ENCODE assay signal across 8 cellular contexts in the genomic region with DNA sequence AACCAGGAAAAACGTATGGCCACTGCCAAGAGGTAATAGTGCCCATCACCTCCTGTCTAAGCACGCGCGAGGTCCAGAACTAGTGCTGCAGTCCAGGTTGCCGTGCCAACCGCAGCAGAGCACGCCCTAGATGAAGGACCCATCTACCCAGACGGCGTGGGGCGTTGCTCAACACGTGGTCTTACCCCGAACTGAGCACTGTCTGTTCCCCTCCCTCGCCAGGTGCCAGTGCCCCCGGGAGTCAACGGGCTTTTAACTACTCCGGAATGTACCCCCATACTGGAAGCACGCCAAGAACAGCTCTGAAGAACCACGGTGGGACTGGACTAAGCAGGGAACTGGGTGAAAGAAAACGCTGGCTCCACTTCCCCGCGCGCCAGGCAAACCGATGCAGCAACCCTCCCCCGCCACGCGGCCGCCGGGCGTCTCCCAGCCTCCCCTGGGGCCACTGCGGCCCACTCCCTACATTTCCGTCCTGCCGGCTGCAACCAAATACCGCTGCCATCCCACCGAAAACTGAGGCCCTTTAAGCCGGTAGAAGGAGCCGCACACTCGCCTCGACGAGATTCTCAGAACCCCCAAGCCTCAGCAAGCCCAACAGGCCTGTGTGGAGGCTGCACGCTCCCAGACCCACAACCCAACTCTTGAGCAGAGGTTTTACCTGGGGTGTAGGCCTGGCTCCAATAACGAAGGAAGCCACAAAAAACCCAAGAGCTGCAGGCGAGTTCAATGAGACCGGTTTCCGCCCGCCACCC. TPM values are rescaled to one million over a fixed set of nuclear protein-coding genes. Genes with fewer than 3 reads are reported as not detected.
DNase-seq lines count a peak whose midpoint lies in the region; ATAC-seq and TF ChIP-seq lines count a peak whose summit lies in the region.

A gene (minus strand): TSS at position 734 of the 755 bp plus-strand sequence. CDS start 812 bp downstream, outside the sequence.

- no peaks in the 10 kb centered on the region for H3K9me3 Mint-ChIP-seq in activated naive CD8-positive, alpha-beta T cell (ENCODE audit: low read depth)

- H3K4me1 Mint-ChIP-seq in activated naive CD8-positive, alpha-beta T cell (ENCODE audit: low read depth): peaks cover 50% of the 10 kb centered on the region

- H2BK5ac ChIP-seq in trophoblast cell (ENCODE audit: low read depth, low read length, poor library complexity): peak within 1 kb of the TSS; percentile 100

- POLR2A ChIA-PET in SK-N-SH (lab: Yijun Ruan, JAX): interaction anchor here (0.6 to 2.3 kb wide), 11 partner anchors 8 to 448 kb away, joined by 3 to 11 read pairs (median 6); no protein-coding TSS in a partner anchor

- H3K27me3 ChIP-seq in SK-N-SH (ENCODE audit: insufficient read depth) (no peaks in the 10 kb centered on the region), trophoblast cell (ENCODE audit: insufficient read depth, low read length) (no peaks in the 10 kb centered on the region), tibial nerve (peaks cover 0 to 3% of the 10 kb centered on the region in 2 donors)

- TF ChIP-seq CTCF in SK-N-SH (IDR thresholded peaks at IDR 0.05) (no peak), tibial nerve (IDR thresholded peaks at IDR 0.05) (peak in 1 of 5 experiments; percentile 27)

- H3K18ac ChIP-seq in trophoblast cell (ENCODE audit: low read length): peak within 1 kb of the TSS; percentile 99

- peak; percentile 98 for TF ChIP-seq POLR2A in tibial nerve (IDR thresholded peaks at IDR 0.05)

- H3K4me1 ChIP-seq in SK-N-SH (ENCODE audit: control insufficient read depth in 1 of 2, insufficient read depth in 2 of 2, low read depth in 1 of 2, low read length in 1 of 2) (peaks cover 39 to 42% of the 10 kb centered on the region in 2 experiments), trophoblast cell (ENCODE audit: control insufficient read depth in 1 of 2, insufficient read depth in 2 of 2, low read length in 2 of 2) (peaks cover 3 to 5% of the 10 kb centered on the region in 2 experiments), tibial nerve (peaks cover 0 to 75% (median 41%) of the 10 kb centered on the region in 4 donors)

- no peaks in the 10 kb centered on the region for H3K9me2 ChIP-seq in SK-N-SH

- H3K36me3 ChIP-seq in SK-N-SH (replicated peaks in 1 of 2; ENCODE audit: control insufficient read depth in 1 of 2, insufficient read depth in 2 of 2, low read length in 1 of 2): peaks cover 46 to 47% of the 10 kb centered on the region in 2 experiments
- H3K36me3 ChIP-seq in trophoblast cell (ENCODE audit: control insufficient read depth in 1 of 2, insufficient read depth in 2 of 2, low read length in 2 of 2): peaks cover 15 to 42% of the 10 kb centered on the region in 2 experiments
- peaks cover 3 to 42% (median 18%) of the 10 kb centered on the region in 3 donors for H3K36me3 ChIP-seq in tibial nerve

- peak within 1 kb of the TSS; percentile 84 for H2BK12ac ChIP-seq in trophoblast cell (ENCODE audit: low read length)

- peaks cover 49% of the 10 kb centered on the region for H3K36me3 Mint-ChIP-seq in activated naive CD8-positive, alpha-beta T cell

- H3K23ac ChIP-seq in trophoblast cell (ENCODE audit: low read length): no peak within 1 kb of the TSS

- peak within 1 kb of the TSS; percentile 99 for H4K8ac ChIP-seq in trophoblast cell (ENCODE audit: low read depth, low read length)

- H3F3A ChIP-seq in SK-N-SH (replicated peaks; ENCODE audit: insufficient read depth): peaks cover 81% of the 10 kb centered on the region

- peak within 1 kb of the TSS; percentile 99 for H4K91ac ChIP-seq in trophoblast cell (ENCODE audit: low read depth, low read length)

- H4K12ac ChIP-seq in trophoblast cell (ENCODE audit: low read depth, low read length): peak within 1 kb of the TSS; percentile 99

- H2AFZ ChIP-seq in SK-N-SH (ENCODE audit: low read depth) (peak within 1 kb of the TSS; percentile 41; the same call in 1 of the 2 replicates), trophoblast cell (ENCODE audit: insufficient read depth, low read length, poor library complexity) (peak within 1 kb of the TSS; percentile 85)

- H3K4me2 ChIP-seq in SK-N-SH: peak within 1 kb of the TSS; percentile 78
- H3K4me2 ChIP-seq in trophoblast cell (ENCODE audit: low read length): peak within 1 kb of the TSS; percentile 89

- DNase-seq in NCI-H524 (lab: John Stamatoyannopoulos, UW): peak; percentile 33 to 68
- DNase-seq in NCI-H524 treated with DMSO at 0.1 percent for 48 hours (lab: John Stamatoyannopoulos, UW): no peak
- DNase-seq in HK-2 (ENCODE audit: unreplicated experiment): peak; percentile 40
- peak; percentile 36 for DNase-seq in SK-N-SH
- peak; percentile 87 for DNase-seq in Right ventricle myocardium inferior (ENCODE audit: missing footprints)
- peak; percentile 21 to 58 for DNase-seq in trophoblast cell
- DNase-seq in tibial nerve (ENCODE audit: low spot score in 2 of 2): peak; percentile 53 to 59

- H3K9me3 ChIP-seq in SK-N-SH (no peaks in the 10 kb centered on the region), trophoblast cell (ENCODE audit: insufficient read depth, low read depth, low read length) (peaks cover 1% of the 10 kb centered on the region), tibial nerve (no peaks in the 10 kb centered on the region)

- H2AK5ac ChIP-seq in trophoblast cell (ENCODE audit: low read length): peak within 1 kb of the TSS; percentile 95

- H3K4ac ChIP-seq in trophoblast cell (ENCODE audit: low read depth, low read length): peak within 1 kb of the TSS; percentile 100

- H3K79me1 ChIP-seq in trophoblast cell (ENCODE audit: low read length): peaks cover 15% of the 10 kb centered on the region

- peak in 1 of 2 experiments; percentile 59; a peak in 1 of 4 replicates for TF ChIP-seq EP300 in SK-N-SH (IDR thresholded peaks at IDR 0.05; ENCODE audit: borderline replicate concordance in 1 of 2, low read depth in 1 of 2, low read length in 1 of 2)
- TF ChIP-seq EP300 in tibial nerve (IDR thresholded peaks at IDR 0.05): peak in 1 of 2 donors; percentile 99

- H3K27ac Mint-ChIP-seq in activated naive CD8-positive, alpha-beta T cell: peak within 1 kb of the TSS; percentile 100

- peak within 1 kb of the TSS; percentile 99 for H3K14ac ChIP-seq in trophoblast cell (ENCODE audit: low read length)

- peaks cover 53% of the 10 kb centered on the region for H4K20me1 ChIP-seq in SK-N-SH (ENCODE audit: insufficient read depth)

- peak within 1 kb of the TSS; percentile 99 for H3K4me3 Mint-ChIP-seq in activated naive CD8-positive, alpha-beta T cell

- H3K27me3 Mint-ChIP-seq in activated naive CD8-positive, alpha-beta T cell: no peaks in the 10 kb centered on the region

- H3K9ac ChIP-seq in SK-N-SH (peak within 1 kb of the TSS; percentile 100), trophoblast cell (ENCODE audit: low read length) (peak within 1 kb of the TSS; percentile 100)

- WGBS in SK-N-SH (ENCODE audit: low lambda C conversion rate): 1% methylated on average over 23 of the region's 45 CpGs
- WGBS in trophoblast cell (ENCODE audit: extremely low coverage, insufficient coverage, insufficient read length): no CpG with 5 or more reads among the region's 45 CpGs
- 0 to 1% methylated on average over 36 to 45 of the region's 45 CpGs for WGBS in tibial nerve, 2 donors

- H3K4me3 ChIP-seq in SK-N-SH (ENCODE audit: low read depth in 2 of 2, low read length in 1 of 2): peak within 1 kb of the TSS; percentile 80 to 94
- peak within 1 kb of the TSS; percentile 96 for H3K4me3 ChIP-seq in trophoblast cell (ENCODE audit: low read depth, low read length)
- H3K4me3 ChIP-seq in tibial nerve: peak within 1 kb of the TSS; percentile 84 to 98 (median 88)

- H2BK120ac ChIP-seq in trophoblast cell (ENCODE audit: insufficient read depth, low read length, poor library complexity): peak within 1 kb of the TSS; percentile 98

- peaks cover 84% of the 10 kb centered on the region for H3K79me2 ChIP-seq in SK-N-SH (ENCODE audit: insufficient read depth)
- peaks cover 19% of the 10 kb centered on the region for H3K79me2 ChIP-seq in trophoblast cell (ENCODE audit: control insufficient read depth, insufficient read depth, low read length, poor library complexity)

- intact Hi-C loops in Right ventricle myocardium inferior (cut with DNase I): loop anchor here (1.0 to 5.0 kb wide), 2 partner anchors 22 to 41 kb away; no protein-coding TSS in a partner anchor

- peak within 1 kb of the TSS; percentile 99 for H3K27ac ChIP-seq in SK-N-SH (ENCODE audit: low read depth in 2 of 2, low read length in 1 of 2)
- peak within 1 kb of the TSS; percentile 99 for H3K27ac ChIP-seq in trophoblast cell (ENCODE audit: low read depth, low read length)
- H3K27ac ChIP-seq in tibial nerve: peak within 1 kb of the TSS; percentile 100

- CTCF ChIA-PET in SK-N-SH (lab: Yijun Ruan, JAX): interaction anchor here (0.6 to 1.7 kb wide), 11 partner anchors 8 to 515 kb away, joined by 3 to 7 read pairs (median 4); no protein-coding TSS in a partner anchor

- no peak for TF ChIP-seq RAD21 in SK-N-SH (IDR thresholded peaks at IDR 0.05; ENCODE audit: low read length)

- peak; percentile 6 for ATAC-seq in Right ventricle myocardium inferior

TF ChIP-seq in SK-N-SH, 30 proteins besides CTCF, POLR2A, EP300 and RAD21 (continues in another document):
- TF ChIP-seq EZH2phosphoT487 (IDR thresholded peaks at IDR 0.05; ENCODE audit: borderline replicate concordance, low read depth) (no peak), GATA2 (CRISPR knock-in tag; IDR thresholded peaks at IDR 0.05) (peak; percentile 5; the same call in 1 of the 2 replicates), NRF1 (IDR thresholded peaks at IDR 0.05; ENCODE audit: low read depth, low read length) (no peak), JUND (IDR thresholded peaks at IDR 0.05) (peak; percentile 25; the same call in 1 of the 2 replicates), SMC3 (IDR thresholded peaks at IDR 0.05; ENCODE audit: low read depth, low read length) (no peak), FOXJ3 (CRISPR knock-in tag; IDR thresholded peaks at IDR 0.05) (no peak; the same call in 1 of the 2 replicates), TAF1 (IDR thresholded peaks at IDR 0.05; ENCODE audit: borderline replicate concordance, low read depth, low read length) (peak; percentile 96), TCF12 (IDR thresholded peaks at IDR 0.05) (no peak)

RNA-seq across cellular contexts. Expression of the gene that starts here (rescaled TPM):
- 2,088 and 3,150 TPM in 2 replicates for polyA plus RNA-seq in SK-N-SH (2012; rRNA removed)
- 2,445 and 2,787 TPM in 2 replicates for polyA plus RNA-seq in SK-N-SH (2012; cell fraction: cytosol; rRNA removed)
- 1,331 and 2,502 TPM in 2 replicates for polyA plus RNA-seq in SK-N-SH (2012; cell fraction: nucleus; rRNA removed)
- total RNA-seq in Right ventricle myocardium inferior: 1,349 TPM
- polyA plus RNA-seq in trophoblast cell (2013): 930 and 947 TPM in 2 replicates
- 100 to 1,000 TPM; 425 to 660 (median 550) TPM for total RNA-seq in tibial nerve
